ENCODE assay signal across 1 cellular context in genomic region chr19:40747536-40747935, GRCh38.
TF ChIP-seq lines count a peak whose summit lies in the region.

No MANE protein-coding gene starts in this region.

TF ChIP-seq in K562, 482 proteins besides CTCF, POLR2A, EP300 and RAD21:
- TF ChIP-seq RBM15 (IDR thresholded peaks at IDR 0.05; ENCODE audit: insufficient read depth, low read length) (no peak), ZNF121 (CRISPR knock-in tag; conservative IDR thresholded peaks at IDR 0.05) (peak; percentile 40; the same call in 1 of the 2 replicates)
